ENCODE assay signal across 1 cellular context in the genomic region with DNA sequence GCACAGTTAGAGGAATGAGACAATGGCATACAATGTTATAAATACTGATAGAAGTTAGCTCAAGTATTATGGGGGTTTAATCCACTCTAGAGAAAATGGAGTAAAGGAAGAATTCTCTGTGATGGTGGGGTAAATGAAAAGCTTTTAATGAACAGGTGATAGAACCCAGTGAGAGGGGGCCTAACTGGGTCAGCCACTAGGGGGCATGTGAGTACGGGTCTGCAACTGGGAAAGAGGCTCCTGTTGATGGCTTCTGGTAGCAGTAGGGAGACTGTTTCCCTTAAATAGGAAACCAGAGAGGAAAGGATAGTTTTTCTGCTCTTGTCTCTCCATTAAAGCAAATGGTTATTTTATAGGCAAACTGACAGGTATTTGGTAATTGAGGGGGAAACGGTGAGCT.
TF ChIP-seq lines count a peak whose summit lies in the region.

No MANE protein-coding gene starts in this region.

TF ChIP-seq in liver, 16 proteins besides CTCF, POLR2A, EP300 and RAD21 (continued from another document):
- TF ChIP-seq, protein P1, sequence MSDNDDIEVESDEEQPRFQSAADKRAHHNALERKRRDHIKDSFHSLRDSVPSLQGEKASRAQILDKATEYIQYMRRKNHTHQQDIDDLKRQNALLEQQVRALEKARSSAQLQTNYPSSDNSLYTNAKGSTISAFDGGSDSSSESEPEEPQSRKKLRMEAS (IDR thresholded peaks at IDR 0.05): no peak
- TF ChIP-seq TAF1 (conservative IDR thresholded peaks at IDR 0.05): no peak
- TF ChIP-seq HNF4G (IDR thresholded peaks at IDR 0.05): no peak
- no peak for TF ChIP-seq NR2F2 (IDR thresholded peaks at IDR 0.05)
- TF ChIP-seq, protein P2, sequence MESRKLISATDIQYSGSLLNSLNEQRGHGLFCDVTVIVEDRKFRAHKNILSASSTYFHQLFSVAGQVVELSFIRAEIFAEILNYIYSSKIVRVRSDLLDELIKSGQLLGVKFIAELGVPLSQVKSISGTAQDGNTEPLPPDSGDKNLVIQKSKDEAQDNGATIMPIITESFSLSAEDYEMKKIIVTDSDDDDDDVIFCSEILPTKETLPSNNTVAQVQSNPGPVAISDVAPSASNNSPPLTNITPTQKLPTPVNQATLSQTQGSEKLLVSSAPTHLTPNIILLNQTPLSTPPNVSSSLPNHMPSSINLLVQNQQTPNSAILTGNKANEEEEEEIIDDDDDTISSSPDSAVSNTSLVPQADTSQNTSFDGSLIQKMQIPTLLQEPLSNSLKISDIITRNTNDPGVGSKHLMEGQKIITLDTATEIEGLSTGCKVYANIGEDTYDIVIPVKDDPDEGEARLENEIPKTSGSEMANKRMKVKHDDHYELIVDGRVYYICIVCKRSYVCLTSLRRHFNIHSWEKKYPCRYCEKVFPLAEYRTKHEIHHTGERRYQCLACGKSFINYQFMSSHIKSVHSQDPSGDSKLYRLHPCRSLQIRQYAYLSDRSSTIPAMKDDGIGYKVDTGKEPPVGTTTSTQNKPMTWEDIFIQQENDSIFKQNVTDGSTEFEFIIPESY (IDR thresholded peaks at IDR 0.05): no peak
- no peak for TF ChIP-seq HNF4A (conservative IDR thresholded peaks at IDR 0.05)
- TF ChIP-seq, protein P3, sequence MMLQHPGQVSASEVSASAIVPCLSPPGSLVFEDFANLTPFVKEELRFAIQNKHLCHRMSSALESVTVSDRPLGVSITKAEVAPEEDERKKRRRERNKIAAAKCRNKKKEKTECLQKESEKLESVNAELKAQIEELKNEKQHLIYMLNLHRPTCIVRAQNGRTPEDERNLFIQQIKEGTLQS (IDR thresholded peaks at IDR 0.05): no peak
